21 cellular contexts compared by ENCODE assay signal in genomic region chr6:27957526-27957925, GRCh38. TPM values are rescaled to one million over a fixed set of nuclear protein-coding genes. Genes with fewer than 3 reads are reported as not detected.
DNase-seq lines count a peak whose midpoint lies in the region; ATAC-seq, FAIRE-seq and TF ChIP-seq lines count a peak whose summit lies in the region.
"Had no signal": no experiment of that assay in that cellular context is flagged by ENCODE, and none has a peak within 500 bp of the region (broad histone marks: within the 10 kb centered on the region; RNA-seq: fewer than 3 reads in every experiment).

No MANE protein-coding gene starts in this region.

- no peak for TF ChIP-seq EP300 in GM12878 (IDR thresholded peaks at IDR 0.05; ENCODE audit: borderline replicate concordance in 1 of 2, control insufficient read depth in 1 of 2, low read depth in 2 of 2, low read length in 2 of 2)

- SMC1A ChIA-PET in GM12878 (lab: Charles Lee; ENCODE audit: uncharacterized antibody, unreplicated experiment): interaction anchor here (0.6 to 2.0 kb wide), 6 partner anchors 9 to 116 kb away, joined by 3 to 7 read pairs (median 4); no protein-coding TSS in a partner anchor

- ATAC-seq in HG02981 (IDR thresholded peaks at IDR 0.05; ENCODE audit: unreplicated experiment): peak; percentile 59
- peak; percentile 46 for ATAC-seq in GM12878
- ATAC-seq in HG02840 (IDR thresholded peaks at IDR 0.05; ENCODE audit: low FRiP score, unreplicated experiment): no peak
- ATAC-seq in GM21825 (IDR thresholded peaks at IDR 0.05; ENCODE audit: unreplicated experiment): no peak
- ATAC-seq in GM18867 (IDR thresholded peaks at IDR 0.05; ENCODE audit: unreplicated experiment): no peak
- ATAC-seq: HepG2 had no signal

- H3K27me3 ChIP-seq in DOHH2 (ENCODE audit: control insufficient read depth, low read length) (no peaks in the 10 kb centered on the region), GM12878 (replicated peaks in 1 of 2; ENCODE audit: control insufficient read depth in 2 of 2, insufficient read depth in 2 of 2, low read length in 1 of 2) (no peaks in the 10 kb centered on the region)

- POLR2A ChIA-PET in GM12878 (lab: Charles Lee): no interaction called here

- peak; percentile 38 for FAIRE-seq in GM12878 (lab: Jason Lieb, UNC)
- FAIRE-seq: GM12891, HepG2 had no signal

- no TSS peak for BruUV-seq in GM12878 (replicated peaks; lab: Mats Ljungman, UMichigan)

- TF ChIP-seq RAD21 in GM12878 (IDR thresholded peaks at IDR 0.05; ENCODE audit: insufficient read depth, low read depth, low read length): no peak

- no peaks in the 10 kb centered on the region for H3K9me2 ChIP-seq in DOHH2 (replicated peaks; ENCODE audit: control insufficient read depth, low read length)

- TF ChIP-seq CTCF in DOHH2 (IDR thresholded peaks at IDR 0.05; ENCODE audit: low read depth, low read length, poor library complexity, severe bottlenecking) (no peak), GM12878 (IDR thresholded peaks at IDR 0.05 in 2 of 3, conservative IDR thresholded peaks at IDR 0.05 in 1 of 3; ENCODE audit: control insufficient read depth in 2 of 3, extremely low read depth in 1 of 3, insufficient read depth in 1 of 3, low read depth in 3 of 3, low read length in 3 of 3) (no peak)

- WGBS in GM12878 (ENCODE audit: insufficient coverage, insufficient replicate concordance, low lambda C conversion rate, missing lambda C conversion rate): 37% methylated on average over 3 of the region's 3 CpGs

- H3K36me3 ChIP-seq in DOHH2 (ENCODE audit: control insufficient read depth, low read length): no peaks in the 10 kb centered on the region
- H3K36me3 ChIP-seq in GM12878 (ENCODE audit: control insufficient read depth in 2 of 2, insufficient read depth in 2 of 2, low read length in 1 of 2): no peaks in the 10 kb centered on the region; a peak in 1 of 4 replicates
- H3K36me3 ChIP-seq: BE2C, HAP-1 had no signal

- H3K4me2 ChIP-seq in DOHH2 (ENCODE audit: low read length) (peak overlapping the region; percentile 18; the same call in 1 of the 2 replicates), GM12878 (ENCODE audit: control insufficient read depth, insufficient read depth) (no peak overlapping the region)

- CTCF ChIA-PET in GM12878 (lab: Yijun Ruan, JAX): interaction anchor here (1.0 kb wide), 1 partner anchor 26 kb away, joined by 3 read pairs; no protein-coding TSS in a partner anchor

- no peaks in the 10 kb centered on the region for H3K9me3 ChIP-seq in DOHH2 (ENCODE audit: control insufficient read depth, insufficient read depth, low read length)
- H3K9me3 ChIP-seq in GM12878 (replicated peaks; ENCODE audit: control insufficient read depth, insufficient read depth, low read length): no peaks in the 10 kb centered on the region
- H3K9me3 ChIP-seq: BE2C, HAP-1 had no signal

- H3F3A ChIP-seq in DOHH2 (ENCODE audit: control insufficient read depth, insufficient read depth): no peaks in the 10 kb centered on the region

- TF ChIP-seq POLR2A in GM12878 (IDR thresholded peaks at IDR 0.05; ENCODE audit: low read depth, low read length): no peak

- in situ Hi-C loops in GM12878 (cut with MboI): no loop called here

- no peak overlapping the region for H3K9ac ChIP-seq in GM12878 (ENCODE audit: control insufficient read depth, insufficient read depth, low read length)
- H3K9ac ChIP-seq: GM23248 had no signal

- no peaks in the 10 kb centered on the region for H4K20me1 ChIP-seq in DOHH2 (ENCODE audit: control insufficient read depth, insufficient read depth, low read depth, low read length)
- H4K20me1 ChIP-seq in GM12878 (ENCODE audit: control insufficient read depth, insufficient read depth): no peaks in the 10 kb centered on the region

- H2AFZ ChIP-seq in GM12878 (ENCODE audit: control insufficient read depth, low read depth, low read length): no peak overlapping the region
- H2AFZ ChIP-seq: GM23248 had no signal

- no peak overlapping the region for H3K4me3 ChIP-seq in DOHH2 (ENCODE audit: low read length)
- H3K4me3 ChIP-seq in GM12878: no peak overlapping the region
- H3K4me3 ChIP-seq: GM23248, HAP-1 had no signal

- H3K27ac ChIP-seq in DOHH2 (ENCODE audit: low read depth, low read length) (no peak overlapping the region), GM12878 (ENCODE audit: control insufficient read depth, insufficient read depth) (no peak overlapping the region)
- H3K27ac ChIP-seq: GM23248 had no signal

- H3K79me2 ChIP-seq in DOHH2 (ENCODE audit: control insufficient read depth, low read length): no peaks in the 10 kb centered on the region
- H3K79me2 ChIP-seq in GM12878 (ENCODE audit: control insufficient read depth, insufficient read depth, low read length): no peaks in the 10 kb centered on the region

- RAD21 ChIA-PET in GM12878 (lab: Charles Lee; ENCODE audit: unreplicated experiment): no interaction called here

- H3K4me1 ChIP-seq in DOHH2 (ENCODE audit: control insufficient read depth, low read length) (peaks cover 28% of the 10 kb centered on the region), GM12878 (ENCODE audit: control insufficient read depth, insufficient read depth, low read length) (no peaks in the 10 kb centered on the region)
- H3K4me1 ChIP-seq: BE2C, HAP-1 had no signal

- intact Hi-C loops in GM12878 (cut with micrococcal nuclease; ENCODE audit: unreplicated experiment): no loop called here

- no peak for DNase-seq in GM12878 (ENCODE audit: low read depth, low spot score)
- DNase-seq: BE2C; CD4-positive, alpha-beta memory T cell; DMS153; DMS79; GM23248; Karpas-422; KBM-7 had no signal

TF ChIP-seq in GM12878, 131 proteins besides CTCF, POLR2A, EP300 and RAD21:
- TF ChIP-seq SPI1 (IDR thresholded peaks at IDR 0.05; ENCODE audit: borderline replicate concordance, insufficient read depth, low read depth, low read length): no peak
- TF ChIP-seq BCL11A (IDR thresholded peaks at IDR 0.05; ENCODE audit: low read depth, low read length): no peak
- no peak for TF ChIP-seq RAD51 (IDR thresholded peaks at IDR 0.05)
- TF ChIP-seq TCF7 (IDR thresholded peaks at IDR 0.05; ENCODE audit: borderline replicate concordance): no peak
- TF ChIP-seq FOXK2 (IDR thresholded peaks at IDR 0.05): no peak
- TF ChIP-seq JUNB (IDR thresholded peaks at IDR 0.05): no peak
- TF ChIP-seq NFIC (IDR thresholded peaks at IDR 0.05; ENCODE audit: low read depth, low read length): no peak
- TF ChIP-seq SREBF2 (IDR thresholded peaks at IDR 0.05; ENCODE audit: low read length): no peak

RNA-seq across cellular contexts. Expression of gene OR2B6, which starts 0.5 kb away (rescaled TPM):
- total RNA-seq in GM12878 (2013; cell fraction: nucleolus; rRNA removed): 0.48 and 0.61 TPM in 2 replicates
- total RNA-seq in GM12878 (2014; rRNA removed) (2.0 and 3.1 TPM in 2 replicates), GM12878 (2014; rRNA removed; fragmentation: Illumina TruSeq; extraction: Trizol) (1.4 and 2.2 TPM in 2 replicates), GM12878 (2021) (0.77 and 1.7 TPM in 2 replicates)
- polyA plus RNA-seq in GM12878 (2011; ENCODE audit: low read depth): 0.72 TPM
- polyA plus RNA-seq in GM12878 (2011; rRNA removed) (10.0 and 10.3 TPM in 2 replicates), GM12878 (2014; fragmentation: Illumina TruSeq; extraction: Trizol) (2.2 and 4.3 TPM in 2 replicates), GM12878 (2014; fragmentation: Nextera tagmentation; extraction: Ambion mirVana) (under 1 TPM; 0.38 to 0.39 TPM), GM12878 (2014; rRNA removed) (3.9 and 4.1 TPM in 2 replicates), GM12878 (2016; fragmentation: Nextera tagmentation; extraction: Ambion mirVana) (under 1 TPM in 1 of 2 experiments, not detected in 1; 0.29 TPM)
- 2.2 and 3.4 TPM in 2 replicates for polyA plus RNA-seq in GM12878 (2011; cell fraction: cytosol; rRNA removed)
- polyA plus RNA-seq in GM12878 (2011; cell fraction: nucleus; rRNA removed): 38.8 and 76.7 TPM in 2 replicates
- 0.28 and 0.49 TPM in 2 replicates for polyA plus RNA-seq in GM12878 (2012)
- 5.7 and 6.2 TPM in 2 replicates for polyA minus RNA-seq in GM12878 (2011; rRNA and poly(A)+ RNA removed)
- 1.0 TPM in 1 of 2 replicates, not detected in the other for polyA minus RNA-seq in GM12878 (2011; cell fraction: cytosol; rRNA and poly(A)+ RNA removed)
- 12.1 and 34.3 TPM in 2 replicates for polyA minus RNA-seq in GM12878 (2011; cell fraction: nucleus; rRNA and poly(A)+ RNA removed)
- total RNA-seq: A172; CD4-positive, alpha-beta memory T cell; G401; GM23248; H4; HepG2 had no signal
- polyA plus RNA-seq: CD14-positive monocyte; CD4-positive, alpha-beta memory T cell; GM23248; IgD-negative memory B cell had no signal

RNA-seq across cellular contexts. Expression of gene OR2B2, which starts 45.3 kb away (rescaled TPM):
- not detected in 2 replicates for total RNA-seq in GM12878 (2013; cell fraction: nucleolus; rRNA removed)
- total RNA-seq in GM12878 (2014; rRNA removed): not detected in 2 replicates
- total RNA-seq in GM12878 (2014; rRNA removed; fragmentation: Illumina TruSeq; extraction: Trizol): not detected in 2 replicates
- not detected in 2 replicates for total RNA-seq in GM12878 (2021)
- not detected for polyA plus RNA-seq in GM12878 (2011; ENCODE audit: low read depth)
- polyA plus RNA-seq in GM12878 (2011; rRNA removed): not detected in 2 replicates
- polyA plus RNA-seq in GM12878 (2011; cell fraction: cytosol; rRNA removed): not detected in 2 replicates
- not detected in 2 replicates for polyA plus RNA-seq in GM12878 (2011; cell fraction: nucleus; rRNA removed)
- not detected in 2 replicates for polyA plus RNA-seq in GM12878 (2012)
- not detected in 2 replicates for polyA plus RNA-seq in GM12878 (2014; fragmentation: Illumina TruSeq; extraction: Trizol)
- polyA plus RNA-seq in GM12878 (2014; fragmentation: Nextera tagmentation; extraction: Ambion mirVana): not detected
- not detected in 2 replicates for polyA plus RNA-seq in GM12878 (2014; rRNA removed)
- not detected for polyA plus RNA-seq in GM12878 (2016; fragmentation: Nextera tagmentation; extraction: Ambion mirVana)
- polyA minus RNA-seq in GM12878 (2011; rRNA and poly(A)+ RNA removed): not detected in 2 replicates
- not detected in 2 replicates for polyA minus RNA-seq in GM12878 (2011; cell fraction: cytosol; rRNA and poly(A)+ RNA removed)
- not detected in 2 replicates for polyA minus RNA-seq in GM12878 (2011; cell fraction: nucleus; rRNA and poly(A)+ RNA removed)
- total RNA-seq: A172; CD4-positive, alpha-beta memory T cell; G401; GM23248; H4; HepG2 had no signal
- polyA plus RNA-seq: CD14-positive monocyte; CD4-positive, alpha-beta memory T cell; GM23248; HepG2; IgD-negative memory B cell had no signal

Comparison
In these comparisons a context has a peak if more than half of its experiments do, and no peak if none do; other contexts are left out.
1. ATAC-seq: peak in HG02981 (single experiment) and GM12878 (single experiment); none in HG02840 (single experiment), GM21825 (single experiment) and GM18867 (single experiment).